1 cellular context compared by ENCODE assay signal in genomic region chr15:90813796-90814192, GRCh38.
TF ChIP-seq lines count a peak whose summit lies in the region.

No MANE protein-coding gene starts in this region.

TF ChIP-seq in GM23338, 12 proteins besides CTCF, POLR2A, EP300 and RAD21 (continued from another document):
- TF ChIP-seq, protein P1, sequence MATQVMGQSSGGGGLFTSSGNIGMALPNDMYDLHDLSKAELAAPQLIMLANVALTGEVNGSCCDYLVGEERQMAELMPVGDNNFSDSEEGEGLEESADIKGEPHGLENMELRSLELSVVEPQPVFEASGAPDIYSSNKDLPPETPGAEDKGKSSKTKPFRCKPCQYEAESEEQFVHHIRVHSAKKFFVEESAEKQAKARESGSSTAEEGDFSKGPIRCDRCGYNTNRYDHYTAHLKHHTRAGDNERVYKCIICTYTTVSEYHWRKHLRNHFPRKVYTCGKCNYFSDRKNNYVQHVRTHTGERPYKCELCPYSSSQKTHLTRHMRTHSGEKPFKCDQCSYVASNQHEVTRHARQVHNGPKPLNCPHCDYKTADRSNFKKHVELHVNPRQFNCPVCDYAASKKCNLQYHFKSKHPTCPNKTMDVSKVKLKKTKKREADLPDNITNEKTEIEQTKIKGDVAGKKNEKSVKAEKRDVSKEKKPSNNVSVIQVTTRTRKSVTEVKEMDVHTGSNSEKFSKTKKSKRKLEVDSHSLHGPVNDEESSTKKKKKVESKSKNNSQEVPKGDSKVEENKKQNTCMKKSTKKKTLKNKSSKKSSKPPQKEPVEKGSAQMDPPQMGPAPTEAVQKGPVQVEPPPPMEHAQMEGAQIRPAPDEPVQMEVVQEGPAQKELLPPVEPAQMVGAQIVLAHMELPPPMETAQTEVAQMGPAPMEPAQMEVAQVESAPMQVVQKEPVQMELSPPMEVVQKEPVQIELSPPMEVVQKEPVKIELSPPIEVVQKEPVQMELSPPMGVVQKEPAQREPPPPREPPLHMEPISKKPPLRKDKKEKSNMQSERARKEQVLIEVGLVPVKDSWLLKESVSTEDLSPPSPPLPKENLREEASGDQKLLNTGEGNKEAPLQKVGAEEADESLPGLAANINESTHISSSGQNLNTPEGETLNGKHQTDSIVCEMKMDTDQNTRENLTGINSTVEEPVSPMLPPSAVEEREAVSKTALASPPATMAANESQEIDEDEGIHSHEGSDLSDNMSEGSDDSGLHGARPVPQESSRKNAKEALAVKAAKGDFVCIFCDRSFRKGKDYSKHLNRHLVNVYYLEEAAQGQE (IDR thresholded peaks at IDR 0.05; ENCODE audit: unreplicated experiment) = no peak
- TF ChIP-seq STAT1 (IDR thresholded peaks at IDR 0.05; ENCODE audit: unreplicated experiment) = no peak
- no peak for TF ChIP-seq POLR2AphosphoS5 (IDR thresholded peaks at IDR 0.05; ENCODE audit: low read depth)
- TF ChIP-seq EZH2phosphoT487 (IDR thresholded peaks at IDR 0.05; ENCODE audit: unreplicated experiment) = no peak
- TF ChIP-seq, protein P2, sequence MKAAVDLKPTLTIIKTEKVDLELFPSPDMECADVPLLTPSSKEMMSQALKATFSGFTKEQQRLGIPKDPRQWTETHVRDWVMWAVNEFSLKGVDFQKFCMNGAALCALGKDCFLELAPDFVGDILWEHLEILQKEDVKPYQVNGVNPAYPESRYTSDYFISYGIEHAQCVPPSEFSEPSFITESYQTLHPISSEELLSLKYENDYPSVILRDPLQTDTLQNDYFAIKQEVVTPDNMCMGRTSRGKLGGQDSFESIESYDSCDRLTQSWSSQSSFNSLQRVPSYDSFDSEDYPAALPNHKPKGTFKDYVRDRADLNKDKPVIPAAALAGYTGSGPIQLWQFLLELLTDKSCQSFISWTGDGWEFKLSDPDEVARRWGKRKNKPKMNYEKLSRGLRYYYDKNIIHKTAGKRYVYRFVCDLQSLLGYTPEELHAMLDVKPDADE (IDR thresholded peaks at IDR 0.05) = no peak
- TF ChIP-seq ZNF114 (CRISPR knock-in tag; IDR thresholded peaks at IDR 0.05) = no peak
- TF ChIP-seq ZNF462 (CRISPR knock-in tag; IDR thresholded peaks at IDR 0.05) = no peak
- TF ChIP-seq JUNB (IDR thresholded peaks at IDR 0.05; ENCODE audit: unreplicated experiment) = no peak
- TF ChIP-seq CREB1 (CRISPR knock-in tag; IDR thresholded peaks at IDR 0.05; ENCODE audit: low read depth) = no peak
- no peak for TF ChIP-seq NANOG (IDR thresholded peaks at IDR 0.05; ENCODE audit: borderline replicate concordance)
